In genomic region chr1:222182641-222183040, GRCh38 we compare ENCODE assay signal across 26 cellular contexts.
DNase-seq lines count a peak whose midpoint lies in the region; ATAC-seq, FAIRE-seq and TF ChIP-seq lines count a peak whose summit lies in the region.
"Had no signal": no experiment of that assay in that cellular context is flagged by ENCODE, and none has a peak within 500 bp of the region (broad histone marks: within the 10 kb centered on the region; RNA-seq: fewer than 3 reads in every experiment).

No MANE protein-coding gene starts in this region.

- no peak overlapping the region for H4K91ac ChIP-seq in mesenchymal stem cell (ENCODE audit: low read length)

- no peak overlapping the region for H3K4ac ChIP-seq in mesenchymal stem cell (ENCODE audit: low read depth in 1 of 2, low read length in 2 of 2)

- H3K4me1 ChIP-seq in mesenchymal stem cell (ENCODE audit: control insufficient read depth, insufficient read depth, low read depth, low read length) (no peaks in the 10 kb centered on the region), heart left ventricle (no peaks in the 10 kb centered on the region)
- H3K4me1 ChIP-seq: adrenal gland, upper lobe of right lung had no signal

- no peaks in the 10 kb centered on the region for H3K9me3 ChIP-seq in mesenchymal stem cell (ENCODE audit: control insufficient read depth, low read length)
- H3K9me3 ChIP-seq in heart left ventricle, result peaks cover 0 to 5% (median 0%) of the 10 kb centered on the region in 12 donors
- H3K9me3 ChIP-seq: adrenal gland, upper lobe of right lung had no signal

- intact Hi-C loops in heart left ventricle (cut with DNase I), result no loop called here

- no peaks in the 10 kb centered on the region for H3K79me1 ChIP-seq in mesenchymal stem cell (replicated peaks; ENCODE audit: low read length, poor library complexity, severe bottlenecking)

- H3K4me1 Mint-ChIP-seq in activated T-cell treated with anti-CD3 and anti-CD28 coated beads, Interleukin-2, amount 50 U/mL, for 4 hours (ENCODE audit: low read depth), result no peaks in the 10 kb centered on the region
- H3K4me1 Mint-ChIP-seq: naive B cell had no signal

- DNase-seq in EH (ENCODE audit: low read depth) (peak; percentile 69), LHCN-M2 (ENCODE audit: low read depth) (peak; percentile 59), bronchial epithelial cell (ENCODE audit: low read depth) (peak; percentile 44), mesenchymal stem cell (peak; percentile 10), CD1c-positive myeloid dendritic cell (ENCODE audit: extremely low spot score) (no peak), heart left ventricle (no peak)
- no peak for DNase-seq in activated CD4-positive, CD25-positive, alpha-beta regulatory T cell (lab: John Stamatoyannopoulos, UW)
- no peak for DNase-seq in activated T-cell treated with anti-CD3 and anti-CD28 coated beads, Interleukin-2, amount 50 U/mL, for 4 hours
- DNase-seq: ACHN; activated CD4-positive, alpha-beta T cell treated with anti-CD3 and anti-CD28 coated beads for 4 hours; activated naive CD4-positive, alpha-beta T cell treated with Interleukin-2 at 50 U/mL for 16 hours; activated T-cell treated with anti-CD3 and anti-CD28 coated beads, Interleukin-2, amount 50 U/mL, for 24 hours; adrenal gland; C1 segment of cervical spinal cord; cortex of kidney; KG1; naive B cell; NCI-H1048; NCI-H187; NCI-H526 treated with DMSO at 0.1 percent for 48 hours; nucleus accumbens; RPMI8226; substantia nigra; upper lobe of right lung had no signal

- H3K36me3 Mint-ChIP-seq in activated T-cell treated with anti-CD3 and anti-CD28 coated beads, Interleukin-2, amount 50 U/mL, for 4 hours (ENCODE audit: insufficient read depth), result peaks cover 2% of the 10 kb centered on the region
- H3K36me3 Mint-ChIP-seq: naive B cell had no signal

- FAIRE-seq in bronchial epithelial cell (lab: Jason Lieb, UNC), result no peak
- FAIRE-seq: D721Med had no signal

- H3K27ac ChIP-seq in mesenchymal stem cell (ENCODE audit: low read length, poor library complexity, severe bottlenecking), result no peak overlapping the region
- H3K27ac ChIP-seq in heart left ventricle, result no peak overlapping the region
- H3K27ac ChIP-seq: adrenal gland, cardiac muscle cell, upper lobe of right lung had no signal

- H3K27me3 Mint-ChIP-seq in activated T-cell treated with anti-CD3 and anti-CD28 coated beads, Interleukin-2, amount 50 U/mL, for 4 hours (ENCODE audit: low read depth), result no peaks in the 10 kb centered on the region
- H3K27me3 Mint-ChIP-seq: activated T-cell treated with anti-CD3 and anti-CD28 coated beads, Interleukin-2, amount 50 U/mL, for 24 hours had no signal

- H2BK12ac ChIP-seq in mesenchymal stem cell (ENCODE audit: low read length in 2 of 2), result no peak overlapping the region

- H3K14ac ChIP-seq in mesenchymal stem cell (ENCODE audit: low read length in 2 of 2), result no peak overlapping the region

- H4K8ac ChIP-seq in mesenchymal stem cell (ENCODE audit: low read length), result no peak overlapping the region

- H3K27me3 ChIP-seq in bronchial epithelial cell (ENCODE audit: control insufficient read depth, insufficient read depth, low read length) (no peaks in the 10 kb centered on the region), mesenchymal stem cell (ENCODE audit: control insufficient read depth in 1 of 2, insufficient read depth in 1 of 2, low read length in 2 of 2) (no peaks in the 10 kb centered on the region), heart left ventricle (no peaks in the 10 kb centered on the region)
- H3K27me3 ChIP-seq: adrenal gland, cardiac muscle cell, upper lobe of right lung had no signal

- peaks cover 12% of the 10 kb centered on the region for H3K9me3 Mint-ChIP-seq in activated T-cell treated with anti-CD3 and anti-CD28 coated beads, Interleukin-2, amount 50 U/mL, for 4 hours

- H2AFZ ChIP-seq in mesenchymal stem cell (ENCODE audit: low read depth, low read length), result no peak overlapping the region

- H3K36me3 ChIP-seq in bronchial epithelial cell (ENCODE audit: control insufficient read depth, insufficient read depth, low read length) (no peaks in the 10 kb centered on the region), mesenchymal stem cell (ENCODE audit: control insufficient read depth in 1 of 2, insufficient read depth in 2 of 2, low read depth in 1 of 2, low read length in 2 of 2) (no peaks in the 10 kb centered on the region), heart left ventricle (no peaks in the 10 kb centered on the region)
- H3K36me3 ChIP-seq: adrenal gland, cardiac muscle cell, upper lobe of right lung had no signal

- no peak overlapping the region for H2BK15ac ChIP-seq in mesenchymal stem cell (ENCODE audit: low read depth, poor library complexity, severe bottlenecking)

- ATAC-seq in heart left ventricle, result no peak
- ATAC-seq in activated T-cell treated with anti-CD3 and anti-CD28 coated beads, Interleukin-2, amount 50 U/mL, for 4 hours, result no peak
- ATAC-seq: upper lobe of right lung had no signal

- H3K4me3 Mint-ChIP-seq in activated T-cell treated with anti-CD3 and anti-CD28 coated beads, Interleukin-2, amount 50 U/mL, for 4 hours, result no peak overlapping the region
- H3K4me3 Mint-ChIP-seq: activated T-cell treated with anti-CD3 and anti-CD28 coated beads, Interleukin-2, amount 50 U/mL, for 24 hours; naive B cell had no signal

- TF ChIP-seq CTCF in bronchial epithelial cell (IDR thresholded peaks at IDR 0.05; ENCODE audit: insufficient read depth, low read length, severe bottlenecking) (no peak), heart left ventricle (IDR thresholded peaks at IDR 0.05) (no peak)

- no peak overlapping the region for H2BK120ac ChIP-seq in mesenchymal stem cell (ENCODE audit: low read depth, low read length)

- no peak overlapping the region for H2AK5ac ChIP-seq in mesenchymal stem cell (ENCODE audit: low read length, severe bottlenecking)

- no peak overlapping the region for H3K4me2 ChIP-seq in mesenchymal stem cell (ENCODE audit: low read length, poor library complexity, severe bottlenecking)

- no peak overlapping the region for H3K9ac ChIP-seq in mesenchymal stem cell (ENCODE audit: low read length)

- H2BK5ac ChIP-seq in mesenchymal stem cell (ENCODE audit: low read depth, low read length, poor library complexity, severe bottlenecking), result no peak overlapping the region

- H3K18ac ChIP-seq in mesenchymal stem cell (ENCODE audit: low read depth in 1 of 2, low read length in 2 of 2), result no peak overlapping the region

- no peak overlapping the region for H3K23ac ChIP-seq in mesenchymal stem cell (ENCODE audit: low read length in 2 of 2)

- no peak for TF ChIP-seq POLR2A in heart left ventricle (IDR thresholded peaks at IDR 0.05)

- H3K4me3 ChIP-seq in bronchial epithelial cell (ENCODE audit: low read depth, low read length) (no peak overlapping the region), mesenchymal stem cell (ENCODE audit: insufficient read depth in 1 of 2, low read depth in 1 of 2, low read length in 2 of 2) (no peak overlapping the region), heart left ventricle (no peak overlapping the region)
- H3K4me3 ChIP-seq: adrenal gland, cardiac muscle cell, upper lobe of right lung had no signal

Comparison
In these comparisons a context has a peak if more than half of its experiments do, and no peak if none do; other contexts are left out.
1. DNase-seq: peak in EH (single experiment), LHCN-M2 (single experiment), bronchial epithelial cell (single experiment) and mesenchymal stem cell (single experiment); none in activated CD4-positive, CD25-positive, alpha-beta regulatory T cell (0 of 4), CD1c-positive myeloid dendritic cell (single experiment), heart left ventricle (0 of 5) and activated T-cell treated with anti-CD3 and anti-CD28 coated beads, Interleukin-2, amount 50 U/mL, for 4 hours (single experiment).